ENCODE assay signal across 16 cellular contexts in the genomic region with DNA sequence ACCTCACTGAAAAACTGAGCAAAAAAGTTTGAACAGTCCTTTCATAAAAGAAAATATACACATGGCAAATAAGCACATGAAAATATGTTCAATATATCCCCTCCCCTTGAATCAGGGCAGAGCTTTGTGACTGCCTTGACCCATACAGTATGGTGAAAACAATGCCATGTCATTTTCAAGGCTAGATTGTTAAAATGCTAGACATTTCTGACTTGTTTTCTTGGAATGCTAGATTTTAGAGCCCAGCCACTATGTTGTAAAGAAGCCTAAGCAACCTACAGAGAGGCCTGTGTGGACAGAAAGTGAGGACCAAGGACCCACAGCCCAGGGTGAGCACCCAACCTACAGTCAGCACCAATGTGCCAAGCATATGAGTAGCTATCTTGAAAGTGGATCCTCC. TPM values are rescaled to one million over a fixed set of nuclear protein-coding genes. Genes with fewer than 3 reads are reported as not detected.
DNase-seq lines count a peak whose midpoint lies in the region; ATAC-seq, FAIRE-seq and TF ChIP-seq lines count a peak whose summit lies in the region.
"Had no signal": no experiment of that assay in that cellular context is flagged by ENCODE, and none has a peak within 500 bp of the region (broad histone marks: within the 10 kb centered on the region; RNA-seq: fewer than 3 reads in every experiment).

No MANE protein-coding gene starts in this region.

- H3K27me3 Mint-ChIP-seq in GM23338 (ENCODE audit: insufficient read depth, low read depth, poor library complexity) (peaks cover 6% of the 10 kb centered on the region), astrocyte (ENCODE audit: low read depth, unreplicated experiment) (no peaks in the 10 kb centered on the region)
- H3K27me3 Mint-ChIP-seq: activated naive CD4-positive, alpha-beta T cell treated with anti-CD3 and anti-CD28 coated beads, Interleukin-2, amount 10 ng/mL, durations not matched to agents 7 days and 5 days; CD4-positive, CD25-positive, alpha-beta regulatory T cell had no signal

- no peak for TF ChIP-seq POLR2A in uterus (IDR thresholded peaks at IDR 0.05)

- DNase-seq in GM23338 (ENCODE audit: low spot score) (no peak), astrocyte (ENCODE audit: low read depth) (peak; percentile 76), fibroblast of villous mesenchyme (ENCODE audit: low read depth) (peak; percentile 67), MG63 (no peak), RWPE1 (ENCODE audit: low spot score) (no peak), uterus (no peak)
- DNase-seq: activated CD4-positive, alpha-beta T cell treated with anti-CD3 and anti-CD28 coated beads, Interleukin-2, amount 50 U/mL, for 1 hour; activated naive CD4-positive, alpha-beta T cell treated with anti-CD3 and anti-CD28 coated beads, Interleukin-2, amount 10 ng/mL, durations not matched to agents 7 days and 5 days; CD4-positive, CD25-positive, alpha-beta regulatory T cell; NCI-H187; NCI-H446; occipital lobe; stimulated activated CD4-positive, alpha-beta T cell treated with anti-CD3 and anti-CD28 coated beads, Interleukin-4, amount 100 ng/mL, for 24 hours had no signal

- H3K9me3 Mint-ChIP-seq in GM23338 (no peaks in the 10 kb centered on the region), astrocyte (ENCODE audit: unreplicated experiment) (no peaks in the 10 kb centered on the region)

- no peaks in the 10 kb centered on the region for H3F3A ChIP-seq in GM23338 (replicated peaks; ENCODE audit: low read depth)

- peak overlapping the region; percentile 51 for H3K9ac ChIP-seq in astrocyte (ENCODE audit: low read length)

- H3K4me1 Mint-ChIP-seq in GM23338 (peaks cover 17% of the 10 kb centered on the region), astrocyte (ENCODE audit: low read depth, unreplicated experiment) (peaks cover 13% of the 10 kb centered on the region)

- peak; percentile 54 for FAIRE-seq in astrocyte (lab: Jason Lieb, UNC)
- FAIRE-seq: bronchial epithelial cell had no signal

- H3K27me3 ChIP-seq in GM23338 (ENCODE audit: insufficient read depth) = no peaks in the 10 kb centered on the region
- H3K27me3 ChIP-seq in astrocyte (ENCODE audit: insufficient read depth, low read length) = no peaks in the 10 kb centered on the region
- H3K27me3 ChIP-seq in MG63 = no peaks in the 10 kb centered on the region
- no peaks in the 10 kb centered on the region for H3K27me3 ChIP-seq in uterus

- no peaks in the 10 kb centered on the region for H3K36me3 Mint-ChIP-seq in GM23338 (ENCODE audit: low read depth)
- no peaks in the 10 kb centered on the region for H3K36me3 Mint-ChIP-seq in astrocyte (ENCODE audit: low read depth, unreplicated experiment)

- H3K4me2 ChIP-seq in GM23338 (no peak overlapping the region), astrocyte (ENCODE audit: low read length) (peak overlapping the region; percentile 62)

- POLR2A ChIA-PET in RWPE1 (lab: Yijun Ruan, JAX; ENCODE audit: low non-redundant PET) = no interaction called here

- TF ChIP-seq CTCF in GM23338 (conservative IDR thresholded peaks at IDR 0.05; ENCODE audit: low read depth in 2 of 2) = no peak
- no peak for TF ChIP-seq CTCF in astrocyte (IDR thresholded peaks at IDR 0.05; ENCODE audit: insufficient read depth, low read depth, low read length)
- no peak for TF ChIP-seq CTCF in fibroblast of villous mesenchyme (IDR thresholded peaks at IDR 0.05; ENCODE audit: insufficient read depth, low read depth, low read length)
- TF ChIP-seq CTCF in RWPE1 (conservative IDR thresholded peaks at IDR 0.05; ENCODE audit: low read depth) = no peak
- TF ChIP-seq CTCF in uterus (IDR thresholded peaks at IDR 0.05) = no peak

- H3K27ac ChIP-seq in GM23338 (ENCODE audit: low read depth) (no peak overlapping the region), astrocyte (ENCODE audit: low read depth, low read length) (peak overlapping the region; percentile 78), RWPE1 (no peak overlapping the region), uterus (no peak overlapping the region)

- ATAC-seq in GM23338 (no peak), HG03159 (IDR thresholded peaks at IDR 0.05; ENCODE audit: unreplicated experiment) (no peak)
- ATAC-seq: left lobe of liver had no signal

- H3K36me3 ChIP-seq in GM23338 (ENCODE audit: insufficient read depth) = no peaks in the 10 kb centered on the region
- no peaks in the 10 kb centered on the region for H3K36me3 ChIP-seq in astrocyte (ENCODE audit: insufficient read depth, low read length)
- peaks cover 5% of the 10 kb centered on the region for H3K36me3 ChIP-seq in MG63
- no peaks in the 10 kb centered on the region for H3K36me3 ChIP-seq in uterus

- no peaks in the 10 kb centered on the region for H4K20me1 ChIP-seq in GM23338 (replicated peaks; ENCODE audit: insufficient read depth)
- H4K20me1 ChIP-seq in astrocyte (ENCODE audit: insufficient read depth, low read length) = no peaks in the 10 kb centered on the region

- H3K9me3 ChIP-seq in astrocyte (ENCODE audit: insufficient read depth, low read depth, low read length) (no peaks in the 10 kb centered on the region), MG63 (peaks cover 5% of the 10 kb centered on the region; the same call in 1 of the 2 replicates), uterus (no peaks in the 10 kb centered on the region)

- no peaks in the 10 kb centered on the region; the same call in 1 of the 2 replicates for H3K9me2 ChIP-seq in GM23338 (ENCODE audit: insufficient read depth)

- intact Hi-C loops in uterus (cut with DNase I; ENCODE audit: low total_unique reads) = no loop called here

- H3K27ac Mint-ChIP-seq in GM23338 (0 out of 2 replicates have a peak overlapping the region, but pooled peaks have one; percentile 46), astrocyte (ENCODE audit: unreplicated experiment) (peak overlapping the region; percentile 47)
- H3K27ac Mint-ChIP-seq: activated naive CD4-positive, alpha-beta T cell treated with anti-CD3 and anti-CD28 coated beads, Interleukin-2, amount 10 ng/mL, durations not matched to agents 7 days and 5 days had no signal

- H2AFZ ChIP-seq in GM23338 (no peak overlapping the region), astrocyte (ENCODE audit: low read depth, low read length) (no peak overlapping the region)

- H3K4me3 Mint-ChIP-seq in GM23338 (no peak overlapping the region), astrocyte (ENCODE audit: unreplicated experiment) (no peak overlapping the region)
- H3K4me3 Mint-ChIP-seq: activated naive CD4-positive, alpha-beta T cell treated with anti-CD3 and anti-CD28 coated beads, Interleukin-2, amount 10 ng/mL, durations not matched to agents 7 days and 5 days; CD4-positive, CD25-positive, alpha-beta regulatory T cell had no signal

- CTCF ChIA-PET in RWPE1 (lab: Yijun Ruan, JAX) = interaction anchor here (0.6 kb wide), 1 partner anchor 20 kb away, joined by 3 read pairs; no protein-coding TSS in a partner anchor

- H3K79me2 ChIP-seq in GM23338 (replicated peaks; ENCODE audit: insufficient read depth) (peaks cover 21% of the 10 kb centered on the region), astrocyte (ENCODE audit: insufficient read depth, low read length) (peaks cover 17% of the 10 kb centered on the region)

- H3K4me1 ChIP-seq in GM23338 (ENCODE audit: insufficient read depth) (no peaks in the 10 kb centered on the region; the same call in 1 of the 2 replicates), astrocyte (ENCODE audit: insufficient read depth, low read length) (peaks cover 20% of the 10 kb centered on the region), uterus (no peaks in the 10 kb centered on the region)

- H3K4me3 ChIP-seq in GM23338 (no peak overlapping the region), astrocyte (ENCODE audit: insufficient read depth, low read depth, low read length) (no peak overlapping the region), fibroblast of villous mesenchyme (ENCODE audit: low read depth, low read length) (no peak overlapping the region), MG63 (no peak overlapping the region), uterus (no peak overlapping the region)

TF ChIP-seq in GM23338, 12 proteins besides CTCF, POLR2A, EP300 and RAD21 (continues in another document):
- TF ChIP-seq JUNB (IDR thresholded peaks at IDR 0.05; ENCODE audit: unreplicated experiment) (no peak), POLR2AphosphoS5 (IDR thresholded peaks at IDR 0.05; ENCODE audit: low read depth) (no peak)
- TF ChIP-seq, protein P1, sequence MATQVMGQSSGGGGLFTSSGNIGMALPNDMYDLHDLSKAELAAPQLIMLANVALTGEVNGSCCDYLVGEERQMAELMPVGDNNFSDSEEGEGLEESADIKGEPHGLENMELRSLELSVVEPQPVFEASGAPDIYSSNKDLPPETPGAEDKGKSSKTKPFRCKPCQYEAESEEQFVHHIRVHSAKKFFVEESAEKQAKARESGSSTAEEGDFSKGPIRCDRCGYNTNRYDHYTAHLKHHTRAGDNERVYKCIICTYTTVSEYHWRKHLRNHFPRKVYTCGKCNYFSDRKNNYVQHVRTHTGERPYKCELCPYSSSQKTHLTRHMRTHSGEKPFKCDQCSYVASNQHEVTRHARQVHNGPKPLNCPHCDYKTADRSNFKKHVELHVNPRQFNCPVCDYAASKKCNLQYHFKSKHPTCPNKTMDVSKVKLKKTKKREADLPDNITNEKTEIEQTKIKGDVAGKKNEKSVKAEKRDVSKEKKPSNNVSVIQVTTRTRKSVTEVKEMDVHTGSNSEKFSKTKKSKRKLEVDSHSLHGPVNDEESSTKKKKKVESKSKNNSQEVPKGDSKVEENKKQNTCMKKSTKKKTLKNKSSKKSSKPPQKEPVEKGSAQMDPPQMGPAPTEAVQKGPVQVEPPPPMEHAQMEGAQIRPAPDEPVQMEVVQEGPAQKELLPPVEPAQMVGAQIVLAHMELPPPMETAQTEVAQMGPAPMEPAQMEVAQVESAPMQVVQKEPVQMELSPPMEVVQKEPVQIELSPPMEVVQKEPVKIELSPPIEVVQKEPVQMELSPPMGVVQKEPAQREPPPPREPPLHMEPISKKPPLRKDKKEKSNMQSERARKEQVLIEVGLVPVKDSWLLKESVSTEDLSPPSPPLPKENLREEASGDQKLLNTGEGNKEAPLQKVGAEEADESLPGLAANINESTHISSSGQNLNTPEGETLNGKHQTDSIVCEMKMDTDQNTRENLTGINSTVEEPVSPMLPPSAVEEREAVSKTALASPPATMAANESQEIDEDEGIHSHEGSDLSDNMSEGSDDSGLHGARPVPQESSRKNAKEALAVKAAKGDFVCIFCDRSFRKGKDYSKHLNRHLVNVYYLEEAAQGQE (IDR thresholded peaks at IDR 0.05; ENCODE audit: unreplicated experiment) = no peak

RNA-seq across cellular contexts. Expression of a gene that starts 17.1 kb away (rescaled TPM):
- total RNA-seq in GM23338 (2014; rRNA removed; shearing (Covaris generic)) = 25.4 and 26.8 TPM in 2 replicates
- 49.2 and 72.2 TPM in 2 replicates for polyA plus RNA-seq in GM23338 (2016; fragmentation: Nextera tagmentation; extraction: Ambion mirVana)
- total RNA-seq in astrocyte = 35.7 and 36.4 TPM in 2 replicates
- total RNA-seq in fibroblast of villous mesenchyme = 17.4 and 23.7 TPM in 2 replicates
- total RNA-seq in MG63 (2014; rRNA removed; shearing (Covaris generic); ENCODE audit: low replicate concordance) = 14.1 and 21.2 TPM in 2 replicates
- 10 to 100 TPM in 3 of 4 donors, 1 to 10 TPM in 1; 2.8 to 47.0 (median 15.5) TPM for total RNA-seq in uterus

RNA-seq across cellular contexts. Expression of a gene that starts 58.1 kb away (rescaled TPM):
- 16.6 and 24.8 TPM in 2 replicates for total RNA-seq in GM23338 (2014; rRNA removed; shearing (Covaris generic))
- 12.6 and 14.9 TPM in 2 replicates for polyA plus RNA-seq in GM23338 (2016; fragmentation: Nextera tagmentation; extraction: Ambion mirVana)
- total RNA-seq in astrocyte (9.2 and 10.1 TPM in 2 replicates), fibroblast of villous mesenchyme (14.8 and 15.1 TPM in 2 replicates), uterus (10 to 100 TPM in 3 of 4 donors, 1 to 10 TPM in 1; 4.4 to 40.0 (median 24.5) TPM)
- 3.0 and 7.9 TPM in 2 replicates for total RNA-seq in MG63 (2014; rRNA removed; shearing (Covaris generic); ENCODE audit: low replicate concordance)

Comparison
In these comparisons a context has a peak if more than half of its experiments do, and no peak if none do; other contexts are left out.
1. DNase-seq: peak in astrocyte (single experiment) and fibroblast of villous mesenchyme (single experiment); none in GM23338 (single experiment), MG63 (single experiment), RWPE1 (single experiment) and uterus (0 of 2).